ENCODE assay signal across 18 cellular contexts in the genomic region with DNA sequence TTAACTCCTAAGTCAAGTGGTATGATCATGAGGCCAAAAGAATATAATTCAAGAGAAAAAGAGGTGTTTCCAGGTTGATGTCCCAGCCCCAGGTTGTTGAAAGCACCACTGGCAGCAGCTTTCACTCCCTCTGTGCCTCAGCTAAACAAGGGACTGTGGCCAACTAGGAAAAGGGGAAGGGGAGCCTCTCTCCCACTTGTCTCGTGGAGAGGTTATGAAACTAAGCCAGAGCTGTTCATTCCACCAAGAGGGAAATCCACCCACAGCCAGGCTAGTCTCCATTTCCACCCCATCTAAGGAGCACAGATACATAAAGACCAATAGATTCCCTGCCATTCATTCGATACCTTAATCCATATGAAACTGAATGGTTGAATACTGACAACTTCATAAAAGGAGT.
"Had no signal": no experiment of that assay in that cellular context is flagged by ENCODE, and none has a peak within 500 bp of the region (broad histone marks: within the 10 kb centered on the region; RNA-seq: fewer than 3 reads in every experiment).

No MANE protein-coding gene starts in this region.

- H3K4me1 ChIP-seq: breast epithelium had no signal

- H3K27ac ChIP-seq: breast epithelium had no signal

- H3K27me3 ChIP-seq: breast epithelium, upper lobe of left lung had no signal

- H3K4me3 Mint-ChIP-seq: activated naive CD8-positive, alpha-beta T cell treated with anti-CD3 and anti-CD28 coated beads, Interleukin-2, amount 10 ng/mL, durations not matched to agents 7 days and 5 days; dendritic cell treated with granulocyte-macrophage colony-stimulating factor and Interleukin-4, amounts not matched to agents 40 ng/mL and 50 ng/mL, for 4 days; natural killer cell treated with Interleukin-12 subunit alpha and Interleukin-12 subunit beta and Interleukin-15 and Interleukin-18, amount 100 ng/mL, for 72 hours; T-cell had no signal

- DNase-seq: activated CD4-positive, alpha-beta T cell treated with anti-CD3 and anti-CD28 coated beads, Interleukin-2, amount 50 U/mL, for 4 hours; activated CD4-positive, CD25-positive, alpha-beta regulatory T cell treated with anti-CD3 and anti-CD28 coated beads, Interleukin-2, amount 50 U/mL, for 72 hours; activated naive CD4-positive, alpha-beta T cell; activated naive CD8-positive, alpha-beta T cell treated with anti-CD3 and anti-CD28 coated beads, Interleukin-2, amount 10 ng/mL, durations not matched to agents 7 days and 5 days; activated T-cell treated with anti-CD3 and anti-CD28 coated beads for 4 hours; anterior cingulate cortex; cerebellar nuclear complex; effector memory CD4-positive, alpha-beta T cell; islet precursor cell; stimulated activated CD4-positive, alpha-beta T cell treated with anti-CD3 and anti-CD28 coated beads, Interleukin-4, amount 100 ng/mL, for 4 hours; stimulated activated CD8-positive, alpha-beta memory T cell treated with anti-CD3 and anti-CD28 coated beads, Interleukin-4, amount 100 ng/mL, for 48 hours; stimulated activated naive CD4-positive, alpha-beta T cell treated with Interleukin-2 at 50 U/mL for 16 hours; T-cell; T-helper 9 cell; upper lobe of left lung had no signal

- H3K27me3 Mint-ChIP-seq: activated naive CD8-positive, alpha-beta T cell treated with anti-CD3 and anti-CD28 coated beads, Interleukin-2, amount 10 ng/mL, durations not matched to agents 7 days and 5 days; dendritic cell treated with granulocyte-macrophage colony-stimulating factor and Interleukin-4, amounts not matched to agents 40 ng/mL and 50 ng/mL, for 4 days; T-cell had no signal

- H3K27ac Mint-ChIP-seq: activated naive CD8-positive, alpha-beta T cell treated with anti-CD3 and anti-CD28 coated beads, Interleukin-2, amount 10 ng/mL, durations not matched to agents 7 days and 5 days; dendritic cell treated with granulocyte-macrophage colony-stimulating factor and Interleukin-4, amounts not matched to agents 40 ng/mL and 50 ng/mL, for 4 days; natural killer cell treated with Interleukin-12 subunit alpha and Interleukin-12 subunit beta and Interleukin-15 and Interleukin-18, amount 100 ng/mL, for 72 hours; T-cell had no signal

- H3K36me3 ChIP-seq: breast epithelium had no signal

- H3K4me3 ChIP-seq: breast epithelium, upper lobe of left lung had no signal

- H3K9me3 ChIP-seq: breast epithelium, upper lobe of left lung had no signal

- H3K9me3 Mint-ChIP-seq: activated naive CD8-positive, alpha-beta T cell treated with anti-CD3 and anti-CD28 coated beads, Interleukin-2, amount 10 ng/mL, durations not matched to agents 7 days and 5 days; dendritic cell treated with granulocyte-macrophage colony-stimulating factor and Interleukin-4, amounts not matched to agents 40 ng/mL and 50 ng/mL, for 4 days; natural killer cell treated with Interleukin-12 subunit alpha and Interleukin-12 subunit beta and Interleukin-15 and Interleukin-18, amount 100 ng/mL, for 72 hours; T-cell had no signal
